Comparison of ENCODE assay signal across 13 cellular contexts in genomic region chr21:37244506-37245083, GRCh38. TPM values are rescaled to one million over a fixed set of nuclear protein-coding genes. Genes with fewer than 3 reads are reported as not detected.
A peak's percentile ranks its signal among the peaks of the same experiment; 100 is the strongest.
DNase-seq lines count a peak whose midpoint lies in the region; ATAC-seq and TF ChIP-seq lines count a peak whose summit lies in the region.
"Had no signal": no experiment of that assay in that cellular context is flagged by ENCODE, and none has a peak within 500 bp of the region (broad histone marks: within the 10 kb centered on the region; RNA-seq: fewer than 3 reads in every experiment).

No MANE protein-coding gene starts in this region.

- H3K9me3 ChIP-seq in CD8-positive, alpha-beta T cell (ENCODE audit: low read length) = no peaks in the 10 kb centered on the region
- H3K9me3 ChIP-seq: lower lobe of right lung, neutrophil had no signal

- H3K27me3 ChIP-seq in CD8-positive, alpha-beta T cell (ENCODE audit: insufficient read depth, low read length) = no peaks in the 10 kb centered on the region
- no peaks in the 10 kb centered on the region for H3K27me3 ChIP-seq in GM23338 (ENCODE audit: insufficient read depth)
- H3K27me3 ChIP-seq: neutrophil had no signal

- no peak for DNase-seq in CD8-positive, alpha-beta T cell
- DNase-seq in GM23338 (ENCODE audit: low spot score) = peak; percentile 34
- DNase-seq in activated T-helper 2 cell treated with anti-CD3 and anti-CD28 coated beads, Interferon-gamma antibody, Interleukin-2, Interleukin-4, amounts not matched to agents 10 μg/mL and 5 μg/mL and 100 μg/mL, durations not matched to agents 14 hours and 24 hours and 36 hours (ENCODE audit: low spot score) = no peak
- DNase-seq in immature natural killer cell = no peak
- DNase-seq: hippocampal formation, lower lobe of right lung, MM.1S, SK-N-SH had no signal

- TF ChIP-seq CTCF in CD8-positive, alpha-beta T cell (IDR thresholded peaks at IDR 0.05) = no peak
- no peak for TF ChIP-seq CTCF in GM23338 (conservative IDR thresholded peaks at IDR 0.05; ENCODE audit: low read depth in 2 of 2)

- peak overlapping the region; percentile 35 for H3K4me3 Mint-ChIP-seq in CD8-positive, alpha-beta T cell
- H3K4me3 Mint-ChIP-seq in GM23338 = peak overlapping the region; percentile 27; the same call in 2 of the 3 replicates
- H3K4me3 Mint-ChIP-seq in activated T-helper 2 cell treated with anti-CD3 and anti-CD28 coated beads, Interferon-gamma antibody, Interleukin-2, Interleukin-4, amounts not matched to agents 10 μg/mL and 5 μg/mL and 100 μg/mL, durations not matched to agents 14 hours and 24 hours and 36 hours (ENCODE audit: low read depth) = peak overlapping the region; percentile 67
- peak overlapping the region; percentile 31 to 73 (median 59) for H3K4me3 Mint-ChIP-seq in immature natural killer cell

- POLR2A ChIA-PET in CD8-positive, alpha-beta T cell (lab: Charles Lee) = interaction anchor here (0.5 kb wide), 1 partner anchor 128 kb away, joined by 3 read pairs; no protein-coding TSS in a partner anchor

- no peaks in the 10 kb centered on the region for H3K27me3 Mint-ChIP-seq in CD8-positive, alpha-beta T cell (ENCODE audit: low read depth)
- peaks cover 2% of the 10 kb centered on the region for H3K27me3 Mint-ChIP-seq in GM23338 (ENCODE audit: insufficient read depth, low read depth, poor library complexity)
- no peaks in the 10 kb centered on the region for H3K27me3 Mint-ChIP-seq in activated T-helper 2 cell treated with anti-CD3 and anti-CD28 coated beads, Interferon-gamma antibody, Interleukin-2, Interleukin-4, amounts not matched to agents 10 μg/mL and 5 μg/mL and 100 μg/mL, durations not matched to agents 14 hours and 24 hours and 36 hours (ENCODE audit: low read depth)
- peaks cover 0 to 2% (median 0%) of the 10 kb centered on the region in 3 donors for H3K27me3 Mint-ChIP-seq in immature natural killer cell (ENCODE audit: low read depth in 3 of 3)

- H3K4me2 ChIP-seq in GM23338 = peak overlapping the region; percentile 24
- H3K4me2 ChIP-seq: SK-N-SH had no signal

- H3K36me3 ChIP-seq in CD8-positive, alpha-beta T cell (ENCODE audit: insufficient read depth, low read length) = peaks cover 4% of the 10 kb centered on the region
- H3K36me3 ChIP-seq in GM23338 (ENCODE audit: insufficient read depth) = no peaks in the 10 kb centered on the region; the same call in 1 of the 2 replicates

- peak overlapping the region; percentile 60 for H3K27ac Mint-ChIP-seq in CD8-positive, alpha-beta T cell
- H3K27ac Mint-ChIP-seq in GM23338 = peak overlapping the region; percentile 45
- peak overlapping the region; percentile 65 for H3K27ac Mint-ChIP-seq in activated T-helper 2 cell treated with anti-CD3 and anti-CD28 coated beads, Interferon-gamma antibody, Interleukin-2, Interleukin-4, amounts not matched to agents 10 μg/mL and 5 μg/mL and 100 μg/mL, durations not matched to agents 14 hours and 24 hours and 36 hours
- peak overlapping the region; percentile 50 to 90 (median 72) for H3K27ac Mint-ChIP-seq in immature natural killer cell

- peaks cover 22% of the 10 kb centered on the region for H3K36me3 Mint-ChIP-seq in CD8-positive, alpha-beta T cell
- peaks cover 10% of the 10 kb centered on the region for H3K36me3 Mint-ChIP-seq in GM23338 (ENCODE audit: low read depth)
- H3K36me3 Mint-ChIP-seq in activated T-helper 2 cell treated with anti-CD3 and anti-CD28 coated beads, Interferon-gamma antibody, Interleukin-2, Interleukin-4, amounts not matched to agents 10 μg/mL and 5 μg/mL and 100 μg/mL, durations not matched to agents 14 hours and 24 hours and 36 hours (ENCODE audit: low read depth) = peaks cover 68% of the 10 kb centered on the region
- H3K36me3 Mint-ChIP-seq in immature natural killer cell = peaks cover 0 to 4% (median 0%) of the 10 kb centered on the region in 3 donors

- H4K20me1 ChIP-seq in GM23338 (replicated peaks; ENCODE audit: insufficient read depth) = peaks cover 4% of the 10 kb centered on the region

- H3K9me2 ChIP-seq in GM23338 (ENCODE audit: insufficient read depth) = no peaks in the 10 kb centered on the region
- H3K9me2 ChIP-seq: SK-N-SH had no signal

- H3F3A ChIP-seq in GM23338 (replicated peaks; ENCODE audit: low read depth) = no peaks in the 10 kb centered on the region

- H3K4me1 ChIP-seq in CD8-positive, alpha-beta T cell (ENCODE audit: insufficient read depth, low read length) = peaks cover 30% of the 10 kb centered on the region
- H3K4me1 ChIP-seq in GM23338 (ENCODE audit: insufficient read depth) = peaks cover 18% of the 10 kb centered on the region

- ATAC-seq in CD8-positive, alpha-beta T cell = peak; percentile 46
- peak; percentile 90 for ATAC-seq in GM23338
- ATAC-seq in GM18520 (IDR thresholded peaks at IDR 0.05; ENCODE audit: unreplicated experiment) = no peak
- no peak for ATAC-seq in GM21367 (IDR thresholded peaks at IDR 0.05; ENCODE audit: unreplicated experiment)
- no peak for ATAC-seq in HG03139 (IDR thresholded peaks at IDR 0.05; ENCODE audit: unreplicated experiment)
- ATAC-seq: esophagus mucosa had no signal

- H3K4me3 ChIP-seq in CD8-positive, alpha-beta T cell (ENCODE audit: low read depth, low read length) = no peak overlapping the region
- no peak overlapping the region for H3K4me3 ChIP-seq in GM23338
- H3K4me3 ChIP-seq: lower lobe of right lung had no signal

- H2AFZ ChIP-seq in GM23338 = no peak overlapping the region

- peaks cover 99% of the 10 kb centered on the region for H3K79me2 ChIP-seq in GM23338 (replicated peaks; ENCODE audit: insufficient read depth)

- CTCF ChIA-PET in CD8-positive, alpha-beta T cell (lab: Charles Lee) = no interaction called here

- H3K27ac ChIP-seq in CD8-positive, alpha-beta T cell (ENCODE audit: low read depth, low read length) = no peak overlapping the region
- H3K27ac ChIP-seq in GM23338 (ENCODE audit: low read depth) = peak overlapping the region; percentile 70; the same call in 1 of the 2 replicates
- H3K27ac ChIP-seq: lower lobe of right lung, neutrophil had no signal

- H3K4me1 Mint-ChIP-seq in CD8-positive, alpha-beta T cell (ENCODE audit: low read depth) = peaks cover 60% of the 10 kb centered on the region
- peaks cover 41% of the 10 kb centered on the region for H3K4me1 Mint-ChIP-seq in GM23338
- peaks cover 67% of the 10 kb centered on the region for H3K4me1 Mint-ChIP-seq in activated T-helper 2 cell treated with anti-CD3 and anti-CD28 coated beads, Interferon-gamma antibody, Interleukin-2, Interleukin-4, amounts not matched to agents 10 μg/mL and 5 μg/mL and 100 μg/mL, durations not matched to agents 14 hours and 24 hours and 36 hours (ENCODE audit: low read depth)
- H3K4me1 Mint-ChIP-seq in immature natural killer cell = peaks cover 70 to 90% of the 10 kb centered on the region in 2 donors

- no peaks in the 10 kb centered on the region for H3K9me3 Mint-ChIP-seq in CD8-positive, alpha-beta T cell
- H3K9me3 Mint-ChIP-seq in GM23338 (no peaks in the 10 kb centered on the region), immature natural killer cell (no peaks in the 10 kb centered on the region)
- peaks cover 5% of the 10 kb centered on the region for H3K9me3 Mint-ChIP-seq in activated T-helper 2 cell treated with anti-CD3 and anti-CD28 coated beads, Interferon-gamma antibody, Interleukin-2, Interleukin-4, amounts not matched to agents 10 μg/mL and 5 μg/mL and 100 μg/mL, durations not matched to agents 14 hours and 24 hours and 36 hours

- intact Hi-C loops in CD8-positive, alpha-beta T cell (cut with DNase I, micrococcal nuclease) = no loop called here
- intact Hi-C loops in activated T-helper 2 cell treated with anti-CD3 and anti-CD28 coated beads, Interferon-gamma antibody, Interleukin-2, Interleukin-4, amounts not matched to agents 10 μg/mL and 5 μg/mL and 100 μg/mL, durations not matched to agents 14 hours and 24 hours and 36 hours (cut with micrococcal nuclease) = no loop called here

TF ChIP-seq in GM23338, 12 proteins besides CTCF, POLR2A, EP300 and RAD21 (continues in another document):
- no peak for TF ChIP-seq REST (IDR thresholded peaks at IDR 0.05; ENCODE audit: unreplicated experiment)

RNA-seq across cellular contexts. Expression of gene VPS26C, which starts 22.5 kb away (rescaled TPM):
- total RNA-seq in CD8-positive, alpha-beta T cell = 10 to 100 TPM; 37.4 to 39.4 TPM
- total RNA-seq in GM23338 (2014; rRNA removed; shearing (Covaris generic)) = 79.1 and 91.2 TPM in 2 replicates
- polyA plus RNA-seq in GM23338 (2016; fragmentation: Nextera tagmentation; extraction: Ambion mirVana) = 39.3 and 45.1 TPM in 2 replicates
- 58.0 and 59.4 TPM in 2 replicates for total RNA-seq in activated T-helper 2 cell treated with anti-CD3 and anti-CD28 coated beads, Interferon-gamma antibody, Interleukin-2, Interleukin-4, amounts not matched to agents 10 μg/mL and 5 μg/mL and 100 μg/mL, durations not matched to agents 14 hours and 24 hours and 36 hours
- 10 to 100 TPM; 67.7 to 95.1 (median 90.8) TPM for polyA plus RNA-seq in immature natural killer cell

Comparison
In these comparisons a context has a peak if more than half of its experiments do, and no peak if none do; other contexts are left out.
1. ATAC-seq: peak in CD8-positive, alpha-beta T cell (single experiment) and GM23338 (single experiment); none in GM18520 (single experiment), GM21367 (single experiment) and HG03139 (single experiment).
2. Peak in every context shown above with its lines, with median percentiles within 50 percentile points of each other: H3K27ac Mint-ChIP-seq and H3K4me3 Mint-ChIP-seq.